ENCODE assay signal across 31 cellular contexts in genomic region chr2:50333501-50334228, GRCh38.
"Had no signal": no experiment of that assay in that cellular context is flagged by ENCODE, and none has a peak within 500 bp of the region (broad histone marks: within the 10 kb centered on the region; RNA-seq: fewer than 3 reads in every experiment).

No MANE protein-coding gene starts in this region.

- H3K9me3 ChIP-seq: adrenal gland, body of pancreas, breast epithelium, esophagus muscularis mucosa, gastrocnemius medialis had no signal

- H3K4me1 ChIP-seq: adrenal gland, body of pancreas, breast epithelium, esophagus muscularis mucosa, foreskin keratinocyte, gastrocnemius medialis had no signal

- DNase-seq: activated B cell treated with CpG ODN at 0.5 μM for 24 hours; activated CD4-positive, alpha-beta T cell treated with anti-CD3 and anti-CD28 coated beads for 48 hours; activated CD4-positive, alpha-beta T cell treated with anti-CD3 and anti-CD28 coated beads, Interleukin-2, amount 50 U/mL, for 1 hour; activated CD4-positive, alpha-beta T cell treated with anti-CD3 and anti-CD28 coated beads, Interleukin-2, amount 50 U/mL, for 48 hours; activated CD8-positive, alpha-beta memory T cell treated with anti-CD3 and anti-CD28 coated beads for 24 hours; activated CD8-positive, alpha-beta T cell treated with anti-CD3 and anti-CD28 coated beads for 36 hours; activated effector memory CD4-positive, alpha-beta T cell treated with Interleukin-2 at 50 U/mL for 16 hours; activated naive CD4-positive, alpha-beta T cell treated with anti-CD3 and anti-CD28 coated beads for 36 hours; activated naive CD8-positive, alpha-beta T cell treated with anti-CD3 and anti-CD28 coated beads for 36 hours; activated naive CD8-positive, alpha-beta T cell treated with anti-CD3 and anti-CD28 coated beads, Interleukin-2, amount 50 U/mL, for 24 hours; activated T-cell treated with anti-CD3 and anti-CD28 coated beads, Interleukin-2, amount 50 U/mL, for 4 hours; adrenal gland; amygdala; aorta; body of pancreas; cortex of kidney; dermis blood vessel endothelial cell; effector CD4-positive, alpha-beta T cell; effector memory CD8-positive, alpha-beta T cell; erythroblast; foreskin keratinocyte; gastrocnemius medialis; glutamatergic neuron; T-helper 1 cell; T-helper 17 cell; T1000; WERI-Rb-1 had no signal

- ATAC-seq: activated CD4-positive, CD25-positive, alpha-beta regulatory T cell treated with anti-CD3 and anti-CD28 coated beads, Interleukin-2, amount 50 U/mL, for 24 hours; activated CD8-positive, alpha-beta T cell treated with anti-CD3 and anti-CD28 coated beads for 36 hours; activated naive CD8-positive, alpha-beta T cell treated with anti-CD3 and anti-CD28 coated beads, Interleukin-2, amount 50 U/mL, for 24 hours; activated T-cell treated with anti-CD3 and anti-CD28 coated beads, Interleukin-2, amount 50 U/mL, for 4 hours; activated T-helper 17 cell treated with anti-CD3 and anti-CD28 coated beads, Interleukin-2, amount 50 U/mL, for 72 hours; body of pancreas; effector memory CD8-positive, alpha-beta T cell; foreskin keratinocyte; gastrocnemius medialis; T-helper 17 cell had no signal

- H3K27me3 ChIP-seq: adrenal gland, body of pancreas, breast epithelium, esophagus muscularis mucosa, gastrocnemius medialis had no signal

- H3K36me3 ChIP-seq: adrenal gland, breast epithelium, esophagus muscularis mucosa, gastrocnemius medialis, WERI-Rb-1 had no signal

- H3K4me3 ChIP-seq: adrenal gland, body of pancreas, breast epithelium, esophagus muscularis mucosa, gastrocnemius medialis had no signal

- H3K27ac ChIP-seq: adrenal gland, body of pancreas, breast epithelium, esophagus muscularis mucosa, foreskin keratinocyte, gastrocnemius medialis, WERI-Rb-1 had no signal
